ENCODE assay signal across 8 cellular contexts in the genomic region with DNA sequence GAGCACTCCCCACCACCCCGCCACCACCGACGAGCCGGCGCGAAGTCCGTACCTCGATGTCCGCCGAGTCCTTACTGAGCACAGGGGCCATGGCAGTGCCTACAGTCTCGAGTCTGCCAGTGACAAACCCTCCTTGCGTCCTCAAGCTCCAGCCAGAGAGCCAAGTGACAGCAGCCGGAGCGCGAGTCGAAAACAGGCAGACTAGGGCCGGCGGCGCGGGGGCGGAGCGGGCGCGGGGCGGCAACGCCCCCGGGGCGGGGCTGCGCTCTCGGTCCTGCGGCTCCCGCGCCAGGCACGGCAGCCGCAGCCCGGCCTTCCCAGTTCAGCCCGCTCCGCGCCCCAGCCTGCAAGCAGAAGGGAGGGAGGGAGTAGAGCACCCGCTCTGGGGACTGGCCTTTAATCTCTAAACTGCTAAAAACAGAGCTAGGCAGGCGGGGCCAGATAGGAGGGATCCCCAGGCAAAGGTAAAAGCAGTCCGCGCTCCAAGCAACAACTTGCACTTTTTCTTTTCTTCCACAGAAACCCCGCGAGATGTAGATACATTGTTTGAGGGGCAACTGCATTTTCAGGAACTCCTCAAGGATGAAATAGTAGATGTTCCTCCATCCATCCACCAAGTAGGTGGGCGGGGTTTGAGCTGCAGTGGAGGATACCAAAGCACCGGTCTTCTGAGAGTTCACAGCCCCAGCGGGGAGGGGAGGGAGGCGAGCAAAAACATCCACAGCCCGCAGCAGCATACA. TPM values are rescaled to one million over a fixed set of nuclear protein-coding genes. Genes with fewer than 3 reads are reported as not detected.
DNase-seq lines count a peak whose midpoint lies in the region; ATAC-seq and TF ChIP-seq lines count a peak whose summit lies in the region.

Gene DPYD, minus strand, starts transcription at position 203 of the 740 bp plus-strand sequence. Its CDS starts 112 bp downstream, at position 91.

- H3K4me3 ChIP-seq in cardiac fibroblast (replicated peaks in 1 of 2; ENCODE audit: low read depth in 2 of 2, low read length in 2 of 2), result peak within 1 kb of the TSS; percentile 93 to 94

- POLR2A ChIA-PET in WTC11 (lab: Charles Lee), result interaction anchor here (0.7 to 1.0 kb wide), 2 partner anchors 56 to 123 kb away, joined by 3 read pairs; no protein-coding TSS in a partner anchor

- no peaks in the 10 kb centered on the region for H3K36me3 Mint-ChIP-seq in WTC11

- CTCF ChIA-PET in WTC11 (lab: Charles Lee), result interaction anchor here (2.8 kb wide), 1 partner anchor 132 kb away, joined by 7 read pairs; no protein-coding TSS in a partner anchor

- peaks cover 27% of the 10 kb centered on the region for H3K27me3 Mint-ChIP-seq in WTC11 (ENCODE audit: low read depth)

- peaks cover 24% of the 10 kb centered on the region for H3K4me1 Mint-ChIP-seq in WTC11

- in situ Hi-C loops in ACHN (cut with HindIII; ENCODE audit: low pct_ligation_motif_present, low pct_unique_long_range_greater_than_20kb, low sequenced_read_pairs), result no loop called here

- no peak for TF ChIP-seq CTCF in WTC11 (IDR thresholded peaks at IDR 0.05)
- TF ChIP-seq CTCF in cardiac fibroblast (IDR thresholded peaks at IDR 0.05; ENCODE audit: low read depth, low read length), result no peak

- H3K27ac Mint-ChIP-seq in WTC11, result peak within 1 kb of the TSS; percentile 94

- H3K9me3 Mint-ChIP-seq in WTC11, result no peaks in the 10 kb centered on the region

- ATAC-seq in GM18907 (IDR thresholded peaks at IDR 0.05; ENCODE audit: unreplicated experiment) (peak; percentile 93), HG03139 (IDR thresholded peaks at IDR 0.05; ENCODE audit: unreplicated experiment) (peak; percentile 84), WTC11 (peak; percentile 93)

- H3K4me3 Mint-ChIP-seq in WTC11, result peak within 1 kb of the TSS; percentile 90

- DNase-seq in ACHN, result peak; percentile 87
- peak; percentile 24 for DNase-seq in NCI-H2196 treated with DMSO at 0.1 percent for 48 hours (lab: John Stamatoyannopoulos, UW; ENCODE audit: unreplicated experiment)
- DNase-seq in WTC11 (ENCODE audit: low spot score), result peak; percentile 87
- DNase-seq in cardiac fibroblast (ENCODE audit: low read depth in 2 of 2), result peak; percentile 85 to 92
- peak; percentile 91 for DNase-seq in iris pigment epithelial cell (ENCODE audit: low read depth)
- DNase-seq in stimulated activated CD4-positive, alpha-beta T cell treated with anti-CD3 and anti-CD28 coated beads, Interleukin-12 subunit alpha, Interleukin-12 subunit beta, amount 100 ng/mL, for 4 hours, result peak; percentile 76

TF ChIP-seq in WTC11, 78 proteins besides CTCF, POLR2A, EP300 and RAD21:
- peak; percentile 57; the same call in 1 of the 2 replicates for TF ChIP-seq FOXP1 (CRISPR knock-in tag; IDR thresholded peaks at IDR 0.05; ENCODE audit: borderline replicate concordance)
- no peak for TF ChIP-seq CBFB (CRISPR knock-in tag; IDR thresholded peaks at IDR 0.05; ENCODE audit: low read depth)
- 0 out of 2 replicates have a peak, but pooled peaks have one; percentile 20 for TF ChIP-seq E2F5 (CRISPR knock-in tag; IDR thresholded peaks at IDR 0.05)

RNA-seq across cellular contexts. Expression of gene DPYD, which starts in this region (rescaled TPM):
- 0.34 to 0.46 TPM (median 0.37 TPM) in 3 replicates for total RNA-seq in WTC11 (2021)

Comparison
In these comparisons a context has a peak if more than half of its experiments do, and no peak if none do; other contexts are left out.
1. Peak in every context shown above with its lines: DNase-seq, ATAC-seq and H3K4me3 ChIP-seq.
2. Peak in DNase-seq and ATAC-seq in WTC11; RNA of the gene not detected or under 1 TPM.
3. DNase-seq: peak in every context shown above with its lines; median percentile 91 in iris pigment epithelial cell; 88 in cardiac fibroblast; 87 in ACHN; 87 in WTC11; 76 in stimulated activated CD4-positive, alpha-beta T cell treated with anti-CD3 and anti-CD28 coated beads, Interleukin-12 subunit alpha, Interleukin-12 subunit beta, amount 100 ng/mL, for 4 hours; 24 in NCI-H2196 treated with DMSO at 0.1 percent for 48 hours.